8 cellular contexts compared by ENCODE assay signal in the genomic region with DNA sequence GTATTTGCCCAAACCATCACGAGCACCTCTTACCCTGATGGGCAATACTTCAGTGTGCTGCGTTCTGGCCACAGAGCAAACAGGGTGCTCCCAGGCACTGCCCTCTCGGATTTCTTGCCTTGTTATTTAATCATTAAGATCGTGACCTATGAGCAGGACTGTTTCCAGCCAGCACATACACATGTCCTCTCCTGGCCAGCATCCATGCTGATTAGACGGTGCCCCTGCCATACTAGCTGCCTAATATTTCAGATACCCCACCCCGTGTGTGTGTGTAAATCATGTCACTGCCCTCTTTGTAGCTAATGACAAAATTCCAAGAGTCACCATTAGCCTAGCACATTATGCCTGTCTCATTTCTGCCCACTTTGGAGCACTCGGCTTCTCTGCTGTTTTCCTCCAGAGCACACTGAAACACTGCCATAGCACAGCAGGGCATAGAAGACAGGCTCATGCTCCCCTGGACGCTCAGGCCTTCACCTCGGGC. TPM values are rescaled to one million over a fixed set of nuclear protein-coding genes. Genes with fewer than 3 reads are reported as not detected.
DNase-seq lines count a peak whose midpoint lies in the region; ATAC-seq and TF ChIP-seq lines count a peak whose summit lies in the region.

No MANE protein-coding gene starts in this region.

- TF ChIP-seq CTCF in HL-60 (IDR thresholded peaks at IDR 0.05; ENCODE audit: insufficient read depth, low read length) (no peak), body of pancreas (IDR thresholded peaks at IDR 0.05) (no peak), GM13976 (IDR thresholded peaks at IDR 0.05; ENCODE audit: borderline replicate concordance, control extremely low read depth, extremely low read depth, insufficient read depth, missing control alignments) (no peak)

- peaks cover 22% of the 10 kb centered on the region for H3K79me2 ChIP-seq in ACC112 (ENCODE audit: control insufficient read depth, insufficient read depth, low read length, unreplicated experiment)

- H3K27me3 ChIP-seq in ACC112 (ENCODE audit: insufficient read depth, low read length) (no peaks in the 10 kb centered on the region), HL-60 (ENCODE audit: insufficient read depth, poor library complexity, severe bottlenecking) (no peaks in the 10 kb centered on the region), body of pancreas (no peaks in the 10 kb centered on the region)

- WGBS in body of pancreas, 2 donors = 1 to 12% methylated on average over 9 of the region's 9 CpGs

- peak overlapping the region; percentile 83 for H2AFZ ChIP-seq in ACC112 (ENCODE audit: low read length, unreplicated experiment)

- no peaks in the 10 kb centered on the region for H3K36me3 Mint-ChIP-seq in memory B cell

- in situ Hi-C loops in GM13976 (cut with MboI; ENCODE audit: low sequenced_read_pairs, unreplicated experiment) = no loop called here

- ATAC-seq in body of pancreas (no peak), memory B cell (ENCODE audit: low read depth) (no peak), GM21723 (IDR thresholded peaks at IDR 0.05; ENCODE audit: unreplicated experiment) (no peak), HG02938 (IDR thresholded peaks at IDR 0.05; ENCODE audit: unreplicated experiment) (no peak)

- H3K4me3 ChIP-seq in ACC112 (ENCODE audit: low read depth, low read length) (peak overlapping the region; percentile 99), HL-60 (replicated peaks; ENCODE audit: insufficient read depth, low read length) (peak overlapping the region; percentile 50), body of pancreas (peak overlapping the region; percentile 66 to 76)

- no peaks in the 10 kb centered on the region for H3K27me3 Mint-ChIP-seq in memory B cell

- intact Hi-C loops in body of pancreas (cut with DNase I) = no loop called here

- H3K27ac Mint-ChIP-seq in memory B cell = peak overlapping the region; percentile 94

- DNase-seq in HL-60 (ENCODE audit: low read depth in 1 of 2, low spot score in 1 of 2) = no peak
- DNase-seq in body of pancreas = peak in 2 of 4 donors; percentile 24 to 36
- no peak for DNase-seq in memory B cell (ENCODE audit: low spot score in 2 of 2)
- DNase-seq in NCI-H2107 (lab: John Stamatoyannopoulos, UW) = no peak
- DNase-seq in GM13976 (ENCODE audit: low spot score) = no peak

- H3K4me1 Mint-ChIP-seq in memory B cell = peaks cover 10% of the 10 kb centered on the region

- H3K27ac ChIP-seq in ACC112 (ENCODE audit: low read depth, low read length) (peak overlapping the region; percentile 85), HL-60 (replicated peaks) (peak overlapping the region; percentile 98), body of pancreas (peak overlapping the region; percentile 32 to 95 (median 90))

- H3K36me3 ChIP-seq in ACC112 (ENCODE audit: insufficient read depth, low read length) (no peaks in the 10 kb centered on the region), body of pancreas (replicated peaks in 1 of 2; ENCODE audit: insufficient read depth in 1 of 2, low read depth in 2 of 2) (no peaks in the 10 kb centered on the region)

- no peak for TF ChIP-seq POLR2A in body of pancreas (IDR thresholded peaks at IDR 0.05)

- H3K9me3 Mint-ChIP-seq in memory B cell = no peaks in the 10 kb centered on the region

- H3K4me1 ChIP-seq in ACC112 (ENCODE audit: control insufficient read depth, insufficient read depth, low read length, unreplicated experiment) = peaks cover 13% of the 10 kb centered on the region
- peaks cover 7% of the 10 kb centered on the region for H3K4me1 ChIP-seq in body of pancreas

- H3K9me3 ChIP-seq in body of pancreas = no peaks in the 10 kb centered on the region

- peak overlapping the region; percentile 93 for H3K4me3 Mint-ChIP-seq in memory B cell

RNA-seq across cellular contexts. Expression of a gene that starts 1.0 kb away (rescaled TPM):
- 1 to 10 TPM; 1.3 to 2.0 TPM for total RNA-seq in body of pancreas
